ENCODE assay signal across 11 cellular contexts in the genomic region with DNA sequence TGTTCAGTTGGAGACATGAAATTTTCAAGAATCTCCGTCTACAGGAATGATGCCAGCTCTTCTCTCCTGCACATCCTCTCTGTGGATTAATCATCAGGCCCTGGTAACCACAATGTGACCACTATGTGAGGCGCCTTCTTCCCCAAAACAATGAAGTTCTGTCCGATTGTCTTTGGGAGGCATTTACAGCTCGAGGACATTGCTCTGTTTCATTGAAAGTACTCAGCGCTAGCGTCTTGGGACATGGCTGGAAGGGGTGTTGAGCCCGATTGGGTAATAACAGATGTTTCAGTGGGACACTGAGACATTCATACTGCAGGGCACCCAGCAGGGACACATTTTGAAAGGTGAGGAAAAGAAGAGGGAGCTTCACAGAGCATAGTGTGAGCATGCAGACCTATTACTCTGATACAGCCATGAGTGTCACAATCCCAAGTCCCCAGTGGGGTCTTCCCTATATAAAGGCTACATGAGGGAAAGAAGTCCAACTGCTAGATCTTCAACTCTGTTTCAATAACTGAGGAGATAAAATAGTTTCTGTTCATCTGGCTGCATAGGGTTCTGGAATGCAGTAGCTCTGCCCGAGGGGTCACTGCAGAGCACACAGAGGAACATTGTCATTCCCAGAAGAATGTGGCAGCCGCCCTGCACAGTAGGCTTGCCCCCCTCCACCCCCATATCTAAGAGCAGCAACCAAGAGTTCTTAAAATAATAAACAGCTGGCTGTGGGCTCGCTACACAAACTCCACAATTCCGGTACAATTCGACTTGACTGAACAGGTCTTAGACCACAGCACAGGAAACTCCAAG.
DNase-seq lines count a peak whose midpoint lies in the region; ATAC-seq and TF ChIP-seq lines count a peak whose summit lies in the region.
"Had no signal": no experiment of that assay in that cellular context is flagged by ENCODE, and none has a peak within 500 bp of the region (broad histone marks: within the 10 kb centered on the region; RNA-seq: fewer than 3 reads in every experiment).

No MANE protein-coding gene starts in this region.

- H3K27ac Mint-ChIP-seq in CD14-positive monocyte: no peak overlapping the region
- no peak overlapping the region for H3K27ac Mint-ChIP-seq in activated T-cell treated with anti-CD3 and anti-CD28 coated beads, Interleukin-2, amount 50 U/mL, for 72 hours
- H3K27ac Mint-ChIP-seq: CD4-positive, alpha-beta T cell had no signal

- H3K36me3 Mint-ChIP-seq in CD14-positive monocyte: no peaks in the 10 kb centered on the region
- peaks cover 0 to 2% of the 10 kb centered on the region in 2 donors for H3K36me3 Mint-ChIP-seq in activated T-cell treated with anti-CD3 and anti-CD28 coated beads, Interleukin-2, amount 50 U/mL, for 72 hours (ENCODE audit: insufficient read depth in 2 of 2)

- intact Hi-C loops in CD14-positive monocyte (cut with micrococcal nuclease): no loop called here

- H3K27ac ChIP-seq in layer of hippocampus (ENCODE audit: low read depth, low read length): peak overlapping the region; percentile 40

- DNase-seq in AG08396 (ENCODE audit: low spot score) (peak; percentile 69), NB4 (ENCODE audit: low read depth) (peak; percentile 68), dermis blood vessel endothelial cell (peak; percentile 17), BE2C (no peak), CD14-positive monocyte (ENCODE audit: low spot score) (no peak)
- no peak for DNase-seq in activated T-cell treated with anti-CD3 and anti-CD28 coated beads, Interleukin-2, amount 50 U/mL, for 72 hours
- DNase-seq: CD4-positive, alpha-beta T cell; NCI-H1694 treated with DMSO at 0.1 percent for 48 hours had no signal

- H3K9me3 Mint-ChIP-seq in CD14-positive monocyte: peaks cover 5 to 24% (median 13%) of the 10 kb centered on the region in 7 donors
- peaks cover 5% of the 10 kb centered on the region in 2 donors for H3K9me3 Mint-ChIP-seq in activated T-cell treated with anti-CD3 and anti-CD28 coated beads, Interleukin-2, amount 50 U/mL, for 72 hours

- no peaks in the 10 kb centered on the region for H3K4me1 Mint-ChIP-seq in CD14-positive monocyte
- no peaks in the 10 kb centered on the region for H3K4me1 Mint-ChIP-seq in activated T-cell treated with anti-CD3 and anti-CD28 coated beads, Interleukin-2, amount 50 U/mL, for 72 hours (ENCODE audit: low read depth)

- H3K4me1 ChIP-seq in BE2C: no peaks in the 10 kb centered on the region

- H3K9me3 ChIP-seq in BE2C: no peaks in the 10 kb centered on the region

- H3K4me3 Mint-ChIP-seq in CD14-positive monocyte: no peak overlapping the region
- no peak overlapping the region for H3K4me3 Mint-ChIP-seq in activated T-cell treated with anti-CD3 and anti-CD28 coated beads, Interleukin-2, amount 50 U/mL, for 72 hours
- H3K4me3 Mint-ChIP-seq: CD4-positive, alpha-beta T cell had no signal

- H3K4me3 ChIP-seq in NB4 (ENCODE audit: low read depth, low read length) (no peak overlapping the region), BE2C (ENCODE audit: low read depth, low read length) (no peak overlapping the region)
- H3K4me3 ChIP-seq: lung had no signal

- no peak for ATAC-seq in GM21367 (IDR thresholded peaks at IDR 0.05; ENCODE audit: unreplicated experiment)
- no peak for ATAC-seq in activated T-cell treated with anti-CD3 and anti-CD28 coated beads, Interleukin-2, amount 50 U/mL, for 72 hours (replicated peaks in 1 of 2)

- peaks cover 0 to 4% (median 4%) of the 10 kb centered on the region in 3 donors for H3K27me3 Mint-ChIP-seq in CD14-positive monocyte (ENCODE audit: low read depth in 3 of 3)
- no peaks in the 10 kb centered on the region for H3K27me3 Mint-ChIP-seq in activated T-cell treated with anti-CD3 and anti-CD28 coated beads, Interleukin-2, amount 50 U/mL, for 72 hours (ENCODE audit: low read depth)
- H3K27me3 Mint-ChIP-seq: CD4-positive, alpha-beta T cell had no signal

- no peak for TF ChIP-seq POLR2A in NB4 (IDR thresholded peaks at IDR 0.05; ENCODE audit: extremely low read depth, insufficient read length)

- H3K36me3 ChIP-seq in BE2C: no peaks in the 10 kb centered on the region

- H3K27me3 ChIP-seq in layer of hippocampus (ENCODE audit: control insufficient read depth, insufficient read depth, low read length) (no peaks in the 10 kb centered on the region), BE2C (no peaks in the 10 kb centered on the region)

- TF ChIP-seq CTCF in NB4 (IDR thresholded peaks at IDR 0.05; ENCODE audit: low read depth, low read length) (no peak), BE2C (IDR thresholded peaks at IDR 0.05; ENCODE audit: low read depth, low read length) (no peak), CD14-positive monocyte (IDR thresholded peaks at IDR 0.05) (no peak)

Comparison
In these comparisons a context has a peak if more than half of its experiments do, and no peak if none do; other contexts are left out.
1. DNase-seq: peak in AG08396 (single experiment), NB4 (single experiment) and dermis blood vessel endothelial cell (single experiment); none in BE2C (single experiment), CD14-positive monocyte (single experiment) and activated T-cell treated with anti-CD3 and anti-CD28 coated beads, Interleukin-2, amount 50 U/mL, for 72 hours (0 of 2).